ENCODE assay signal across 1 cellular context in genomic region chr4:75723802-75724065, GRCh38.
TF ChIP-seq lines count a peak whose summit lies in the region.

No MANE protein-coding gene starts in this region.

TF ChIP-seq in GM23338, 12 proteins besides CTCF, POLR2A, EP300 and RAD21 (continued from another document):
- TF ChIP-seq, protein P1, sequence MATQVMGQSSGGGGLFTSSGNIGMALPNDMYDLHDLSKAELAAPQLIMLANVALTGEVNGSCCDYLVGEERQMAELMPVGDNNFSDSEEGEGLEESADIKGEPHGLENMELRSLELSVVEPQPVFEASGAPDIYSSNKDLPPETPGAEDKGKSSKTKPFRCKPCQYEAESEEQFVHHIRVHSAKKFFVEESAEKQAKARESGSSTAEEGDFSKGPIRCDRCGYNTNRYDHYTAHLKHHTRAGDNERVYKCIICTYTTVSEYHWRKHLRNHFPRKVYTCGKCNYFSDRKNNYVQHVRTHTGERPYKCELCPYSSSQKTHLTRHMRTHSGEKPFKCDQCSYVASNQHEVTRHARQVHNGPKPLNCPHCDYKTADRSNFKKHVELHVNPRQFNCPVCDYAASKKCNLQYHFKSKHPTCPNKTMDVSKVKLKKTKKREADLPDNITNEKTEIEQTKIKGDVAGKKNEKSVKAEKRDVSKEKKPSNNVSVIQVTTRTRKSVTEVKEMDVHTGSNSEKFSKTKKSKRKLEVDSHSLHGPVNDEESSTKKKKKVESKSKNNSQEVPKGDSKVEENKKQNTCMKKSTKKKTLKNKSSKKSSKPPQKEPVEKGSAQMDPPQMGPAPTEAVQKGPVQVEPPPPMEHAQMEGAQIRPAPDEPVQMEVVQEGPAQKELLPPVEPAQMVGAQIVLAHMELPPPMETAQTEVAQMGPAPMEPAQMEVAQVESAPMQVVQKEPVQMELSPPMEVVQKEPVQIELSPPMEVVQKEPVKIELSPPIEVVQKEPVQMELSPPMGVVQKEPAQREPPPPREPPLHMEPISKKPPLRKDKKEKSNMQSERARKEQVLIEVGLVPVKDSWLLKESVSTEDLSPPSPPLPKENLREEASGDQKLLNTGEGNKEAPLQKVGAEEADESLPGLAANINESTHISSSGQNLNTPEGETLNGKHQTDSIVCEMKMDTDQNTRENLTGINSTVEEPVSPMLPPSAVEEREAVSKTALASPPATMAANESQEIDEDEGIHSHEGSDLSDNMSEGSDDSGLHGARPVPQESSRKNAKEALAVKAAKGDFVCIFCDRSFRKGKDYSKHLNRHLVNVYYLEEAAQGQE (IDR thresholded peaks at IDR 0.05; ENCODE audit: unreplicated experiment): no peak
